1 cellular context compared by ENCODE assay signal in genomic region chr5:154352960-154353548, GRCh38.
TF ChIP-seq lines count a peak whose summit lies in the region.

No MANE protein-coding gene starts in this region.

TF ChIP-seq in H1, 55 proteins besides CTCF, POLR2A, EP300 and RAD21:
- TF ChIP-seq SIN3A (conservative IDR thresholded peaks at IDR 0.05 in 1 of 2, IDR thresholded peaks at IDR 0.05 in 1 of 2; ENCODE audit: low read depth in 1 of 2, low read length in 2 of 2) (no peak), E2F6 (IDR thresholded peaks at IDR 0.05) (no peak), GTF2F1 (IDR thresholded peaks at IDR 0.05; ENCODE audit: borderline replicate concordance, low read depth, low read length) (no peak), TBP (IDR thresholded peaks at IDR 0.05; ENCODE audit: low read depth, low read length) (no peak), TAF1 (IDR thresholded peaks at IDR 0.05; ENCODE audit: low read depth, low read length) (no peak), KDM5A (IDR thresholded peaks at IDR 0.05; ENCODE audit: low read length) (no peak), USF2 (IDR thresholded peaks at IDR 0.05; ENCODE audit: low read length) (no peak), CHD1 (IDR thresholded peaks at IDR 0.05; ENCODE audit: low read depth, low read length) (no peak), RXRA (IDR thresholded peaks at IDR 0.05; ENCODE audit: insufficient read depth, low read depth, low read length) (no peak), BRCA1 (IDR thresholded peaks at IDR 0.05; ENCODE audit: low read depth, low read length) (no peak), ZNF274 (IDR thresholded peaks at IDR 0.05; ENCODE audit: borderline replicate concordance, extremely low read depth, low read length) (no peak), MAX (IDR thresholded peaks at IDR 0.05) (no peak), RBBP5 (IDR thresholded peaks at IDR 0.05; ENCODE audit: borderline replicate concordance, low read depth, low read length) (no peak), RFX5 (IDR thresholded peaks at IDR 0.05; ENCODE audit: borderline replicate concordance, low read depth, low read length) (no peak), POLR2AphosphoS5 (IDR thresholded peaks at IDR 0.05; ENCODE audit: low read depth, low read length) (no peak)
